ENCODE assay signal across 1 cellular context in the genomic region with DNA sequence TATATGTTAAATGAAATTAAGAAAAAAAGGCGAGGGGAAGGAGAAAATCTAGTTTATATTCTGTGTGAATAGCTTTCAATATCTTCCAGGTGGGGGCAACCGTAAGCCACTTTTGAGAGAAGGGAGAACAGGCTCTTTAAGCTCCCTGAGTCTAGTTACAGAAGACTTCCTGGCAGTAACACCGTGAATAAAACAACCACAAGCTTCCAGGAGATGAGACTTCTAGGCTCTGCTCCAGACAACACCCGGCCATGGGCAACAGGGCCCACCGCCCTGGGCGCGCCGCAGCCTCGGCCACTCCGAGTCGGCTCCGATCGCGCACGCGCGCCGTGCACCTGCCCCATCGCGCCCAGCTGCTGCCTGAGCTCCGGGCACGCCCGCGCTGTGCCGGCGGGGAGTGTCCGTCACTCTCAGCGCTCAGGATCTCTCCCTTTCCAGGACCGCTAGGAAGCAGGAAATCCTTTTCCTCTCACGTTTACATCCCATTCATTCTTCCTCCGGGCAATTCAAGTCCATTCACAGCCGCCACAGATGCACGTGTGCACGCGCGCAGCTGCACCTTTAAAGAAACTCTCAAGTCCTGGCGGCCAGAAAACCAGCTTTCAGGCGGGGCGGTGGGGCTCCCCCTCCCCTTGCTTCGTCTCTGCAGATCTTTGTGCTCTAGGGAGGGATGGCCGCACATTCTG.
TF ChIP-seq lines count a peak whose summit lies in the region.

No MANE protein-coding gene starts in this region.

TF ChIP-seq in HepG2, 621 proteins besides CTCF, POLR2A, EP300 and RAD21 (continued from another document and continues in another):
- TF ChIP-seq, protein P1, sequence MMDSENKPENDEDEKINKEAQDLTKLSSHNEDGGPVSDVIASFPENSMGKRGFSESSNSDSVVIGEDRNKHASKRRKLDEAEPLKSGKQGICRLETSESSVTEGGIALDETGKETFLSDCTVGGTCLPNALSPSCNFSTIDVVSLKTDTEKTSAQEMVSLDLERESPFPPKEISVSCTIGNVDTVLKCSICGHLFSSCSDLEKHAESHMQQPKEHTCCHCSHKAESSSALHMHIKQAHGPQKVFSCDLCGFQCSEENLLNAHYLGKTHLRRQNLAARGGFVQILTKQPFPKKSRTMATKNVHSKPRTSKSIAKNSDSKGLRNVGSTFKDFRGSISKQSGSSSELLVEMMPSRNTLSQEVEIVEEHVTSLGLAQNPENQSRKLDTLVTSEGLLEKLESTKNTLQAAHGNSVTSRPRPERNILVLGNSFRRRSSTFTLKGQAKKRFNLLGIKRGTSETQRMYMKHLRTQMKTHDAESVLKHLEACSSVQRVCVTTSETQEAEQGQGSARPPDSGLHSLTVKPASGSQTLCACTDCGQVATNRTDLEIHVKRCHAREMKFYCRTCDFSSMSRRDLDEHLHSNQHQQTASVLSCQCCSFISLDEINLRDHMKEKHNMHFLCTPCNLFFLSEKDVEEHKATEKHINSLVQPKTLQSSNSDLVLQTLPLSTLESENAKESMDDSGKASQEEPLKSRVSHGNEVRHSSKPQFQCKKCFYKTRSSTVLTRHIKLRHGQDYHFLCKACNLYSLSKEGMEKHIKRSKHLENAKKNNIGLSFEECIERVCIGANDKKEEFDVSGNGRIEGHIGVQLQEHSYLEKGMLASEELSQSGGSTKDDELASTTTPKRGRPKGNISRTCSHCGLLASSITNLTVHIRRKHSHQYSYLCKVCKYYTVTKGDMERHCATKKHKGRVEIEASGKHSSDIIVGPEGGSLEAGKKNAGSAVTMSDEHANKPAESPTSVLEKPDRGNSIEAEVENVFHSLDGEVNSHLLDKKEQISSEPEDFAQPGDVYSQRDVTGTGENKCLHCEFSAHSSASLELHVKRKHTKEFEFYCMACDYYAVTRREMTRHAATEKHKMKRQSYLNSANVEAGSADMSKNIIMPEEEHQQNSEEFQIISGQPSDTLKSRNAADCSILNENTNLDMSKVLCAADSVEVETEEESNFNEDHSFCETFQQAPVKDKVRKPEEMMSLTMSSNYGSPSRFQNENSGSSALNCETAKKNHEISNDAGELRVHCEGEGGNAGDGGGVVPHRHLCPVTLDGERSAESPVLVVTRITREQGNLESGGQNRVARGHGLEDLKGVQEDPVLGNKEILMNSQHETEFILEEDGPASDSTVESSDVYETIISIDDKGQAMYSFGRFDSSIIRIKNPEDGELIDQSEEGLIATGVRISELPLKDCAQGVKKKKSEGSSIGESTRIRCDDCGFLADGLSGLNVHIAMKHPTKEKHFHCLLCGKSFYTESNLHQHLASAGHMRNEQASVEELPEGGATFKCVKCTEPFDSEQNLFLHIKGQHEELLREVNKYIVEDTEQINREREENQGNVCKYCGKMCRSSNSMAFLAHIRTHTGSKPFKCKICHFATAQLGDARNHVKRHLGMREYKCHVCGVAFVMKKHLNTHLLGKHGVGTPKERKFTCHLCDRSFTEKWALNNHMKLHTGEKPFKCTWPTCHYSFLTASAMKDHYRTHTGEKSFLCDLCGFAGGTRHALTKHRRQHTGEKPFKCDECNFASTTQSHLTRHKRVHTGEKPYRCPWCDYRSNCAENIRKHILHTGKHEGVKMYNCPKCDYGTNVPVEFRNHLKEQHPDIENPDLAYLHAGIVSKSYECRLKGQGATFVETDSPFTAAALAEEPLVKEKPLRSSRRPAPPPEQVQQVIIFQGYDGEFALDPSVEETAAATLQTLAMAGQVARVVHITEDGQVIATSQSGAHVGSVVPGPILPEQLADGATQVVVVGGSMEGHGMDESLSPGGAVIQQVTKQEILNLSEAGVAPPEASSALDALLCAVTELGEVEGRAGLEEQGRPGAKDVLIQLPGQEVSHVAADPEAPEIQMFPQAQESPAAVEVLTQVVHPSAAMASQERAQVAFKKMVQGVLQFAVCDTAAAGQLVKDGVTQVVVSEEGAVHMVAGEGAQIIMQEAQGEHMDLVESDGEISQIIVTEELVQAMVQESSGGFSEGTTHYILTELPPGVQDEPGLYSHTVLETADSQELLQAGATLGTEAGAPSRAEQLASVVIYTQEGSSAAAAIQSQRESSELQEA (CRISPR knock-in tag; IDR thresholded peaks at IDR 0.05; ENCODE audit: not compliant biosample characterization), result no peak
- 0 out of 2 replicates have a peak, but pooled peaks have one; percentile 26 for TF ChIP-seq PITX1 (CRISPR knock-in tag; IDR thresholded peaks at IDR 0.05)
- TF ChIP-seq TSC22D2 (CRISPR knock-in tag; IDR thresholded peaks at IDR 0.05; ENCODE audit: borderline replicate concordance), result no peak
- peak; percentile 73; the same call in 1 of the 2 replicates for TF ChIP-seq ZNF546 (CRISPR knock-in tag; conservative IDR thresholded peaks at IDR 0.05)
- TF ChIP-seq ZNF598 (CRISPR knock-in tag; IDR thresholded peaks at IDR 0.05; ENCODE audit: borderline replicate concordance), result peak; percentile 75
- peak; percentile 30 for TF ChIP-seq SMC3 (IDR thresholded peaks at IDR 0.05; ENCODE audit: low read length)
- TF ChIP-seq KDM4B (CRISPR knock-in tag; IDR thresholded peaks at IDR 0.05), result no peak
- 0 out of 2 replicates have a peak, but pooled peaks have one; percentile 21 for TF ChIP-seq SPEN (CRISPR knock-in tag; IDR thresholded peaks at IDR 0.05; ENCODE audit: low read depth)
- TF ChIP-seq HNF1B (CRISPR knock-in tag; IDR thresholded peaks at IDR 0.05), result no peak
- TF ChIP-seq ZNF792 (CRISPR knock-in tag; IDR thresholded peaks at IDR 0.05), result no peak
- peak; percentile 45; the same call in 1 of the 2 replicates for TF ChIP-seq LBX2 (CRISPR knock-in tag; IDR thresholded peaks at IDR 0.05; ENCODE audit: borderline replicate concordance)
- TF ChIP-seq, protein P2, sequence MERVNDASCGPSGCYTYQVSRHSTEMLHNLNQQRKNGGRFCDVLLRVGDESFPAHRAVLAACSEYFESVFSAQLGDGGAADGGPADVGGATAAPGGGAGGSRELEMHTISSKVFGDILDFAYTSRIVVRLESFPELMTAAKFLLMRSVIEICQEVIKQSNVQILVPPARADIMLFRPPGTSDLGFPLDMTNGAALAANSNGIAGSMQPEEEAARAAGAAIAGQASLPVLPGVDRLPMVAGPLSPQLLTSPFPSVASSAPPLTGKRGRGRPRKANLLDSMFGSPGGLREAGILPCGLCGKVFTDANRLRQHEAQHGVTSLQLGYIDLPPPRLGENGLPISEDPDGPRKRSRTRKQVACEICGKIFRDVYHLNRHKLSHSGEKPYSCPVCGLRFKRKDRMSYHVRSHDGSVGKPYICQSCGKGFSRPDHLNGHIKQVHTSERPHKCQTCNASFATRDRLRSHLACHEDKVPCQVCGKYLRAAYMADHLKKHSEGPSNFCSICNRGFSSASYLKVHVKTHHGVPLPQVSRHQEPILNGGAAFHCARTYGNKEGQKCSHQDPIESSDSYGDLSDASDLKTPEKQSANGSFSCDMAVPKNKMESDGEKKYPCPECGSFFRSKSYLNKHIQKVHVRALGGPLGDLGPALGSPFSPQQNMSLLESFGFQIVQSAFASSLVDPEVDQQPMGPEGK (CRISPR knock-in tag; IDR thresholded peaks at IDR 0.05), result peak; percentile 17; the same call in 1 of the 2 replicates
- TF ChIP-seq ZBTB14 (CRISPR knock-in tag; IDR thresholded peaks at IDR 0.05), result peak; percentile 91
- TF ChIP-seq KDM2A (CRISPR knock-in tag; IDR thresholded peaks at IDR 0.05; ENCODE audit: borderline replicate concordance, low read depth), result peak; percentile 53; the same call in 1 of the 2 replicates
- TF ChIP-seq XRCC5 (optimal IDR thresholded peaks at IDR 0.05; ENCODE audit: low read length), result peak; percentile 70
- TF ChIP-seq, protein P3, sequence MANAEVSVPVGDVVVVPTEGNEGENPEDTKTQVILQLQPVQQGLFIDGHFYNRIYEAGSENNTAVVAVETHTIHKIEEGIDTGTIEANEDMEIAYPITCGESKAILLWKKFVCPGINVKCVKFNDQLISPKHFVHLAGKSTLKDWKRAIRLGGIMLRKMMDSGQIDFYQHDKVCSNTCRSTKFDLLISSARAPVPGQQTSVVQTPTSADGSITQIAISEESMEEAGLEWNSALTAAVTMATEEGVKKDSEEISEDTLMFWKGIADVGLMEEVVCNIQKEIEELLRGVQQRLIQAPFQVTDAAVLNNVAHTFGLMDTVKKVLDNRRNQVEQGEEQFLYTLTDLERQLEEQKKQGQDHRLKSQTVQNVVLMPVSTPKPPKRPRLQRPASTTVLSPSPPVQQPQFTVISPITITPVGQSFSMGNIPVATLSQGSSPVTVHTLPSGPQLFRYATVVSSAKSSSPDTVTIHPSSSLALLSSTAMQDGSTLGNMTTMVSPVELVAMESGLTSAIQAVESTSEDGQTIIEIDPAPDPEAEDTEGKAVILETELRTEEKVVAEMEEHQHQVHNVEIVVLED (CRISPR knock-in tag; IDR thresholded peaks at IDR 0.05; ENCODE audit: borderline replicate concordance), result 0 out of 2 replicates have a peak, but pooled peaks have one; percentile 35
- TF ChIP-seq FOXC1 (CRISPR knock-in tag; IDR thresholded peaks at IDR 0.05; ENCODE audit: borderline replicate concordance), result peak; percentile 71; the same call in 1 of the 2 replicates
- no peak for TF ChIP-seq CHD2 (IDR thresholded peaks at IDR 0.05; ENCODE audit: low read depth, low read length)
- TF ChIP-seq FOXM1 (CRISPR knock-in tag; IDR thresholded peaks at IDR 0.05), result 0 out of 2 replicates have a peak, but pooled peaks have one; percentile 38
- TF ChIP-seq ZNF691 (CRISPR knock-in tag; IDR thresholded peaks at IDR 0.05; ENCODE audit: borderline replicate concordance, low read depth), result peak; percentile 53; the same call in 1 of the 2 replicates
- no peak for TF ChIP-seq ZNF775 (CRISPR knock-in tag; IDR thresholded peaks at IDR 0.05; ENCODE audit: borderline replicate concordance)
- TF ChIP-seq SALL1 (CRISPR knock-in tag; IDR thresholded peaks at IDR 0.05), result peak; percentile 68
- TF ChIP-seq ZKSCAN8 (CRISPR knock-in tag; IDR thresholded peaks at IDR 0.05; ENCODE audit: borderline replicate concordance), result no peak
- TF ChIP-seq EED (CRISPR knock-in tag; IDR thresholded peaks at IDR 0.05), result 0 out of 2 replicates have a peak, but pooled peaks have one; percentile 25
- TF ChIP-seq SOX13 (IDR thresholded peaks at IDR 0.05), result no peak
- TF ChIP-seq SOX13 (CRISPR knock-in tag; conservative IDR thresholded peaks at IDR 0.05 in 1 of 2, IDR thresholded peaks at IDR 0.05 in 1 of 2), result 0 out of 4 replicates have a peak, but pooled peaks of 1 of the 2 experiments have one; percentile 8
- no peak for TF ChIP-seq ARNT (IDR thresholded peaks at IDR 0.05)
- TF ChIP-seq ZNF501 (CRISPR knock-in tag; IDR thresholded peaks at IDR 0.05), result peak; percentile 51; the same call in 1 of the 2 replicates
- TF ChIP-seq, protein P4, sequence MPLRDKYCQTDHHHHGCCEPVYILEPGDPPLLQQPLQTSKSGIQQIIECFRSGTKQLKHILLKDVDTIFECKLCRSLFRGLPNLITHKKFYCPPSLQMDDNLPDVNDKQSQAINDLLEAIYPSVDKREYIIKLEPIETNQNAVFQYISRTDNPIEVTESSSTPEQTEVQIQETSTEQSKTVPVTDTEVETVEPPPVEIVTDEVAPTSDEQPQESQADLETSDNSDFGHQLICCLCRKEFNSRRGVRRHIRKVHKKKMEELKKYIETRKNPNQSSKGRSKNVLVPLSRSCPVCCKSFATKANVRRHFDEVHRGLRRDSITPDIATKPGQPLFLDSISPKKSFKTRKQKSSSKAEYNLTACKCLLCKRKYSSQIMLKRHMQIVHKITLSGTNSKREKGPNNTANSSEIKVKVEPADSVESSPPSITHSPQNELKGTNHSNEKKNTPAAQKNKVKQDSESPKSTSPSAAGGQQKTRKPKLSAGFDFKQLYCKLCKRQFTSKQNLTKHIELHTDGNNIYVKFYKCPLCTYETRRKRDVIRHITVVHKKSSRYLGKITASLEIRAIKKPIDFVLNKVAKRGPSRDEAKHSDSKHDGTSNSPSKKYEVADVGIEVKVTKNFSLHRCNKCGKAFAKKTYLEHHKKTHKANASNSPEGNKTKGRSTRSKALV (CRISPR knock-in tag; IDR thresholded peaks at IDR 0.05), result peak; percentile 97
- peak; percentile 57; the same call in 1 of the 2 replicates for TF ChIP-seq GABPB1 (CRISPR knock-in tag; IDR thresholded peaks at IDR 0.05)
- 0 out of 2 replicates have a peak, but pooled peaks have one; percentile 62 for TF ChIP-seq ZNF468 (CRISPR knock-in tag; IDR thresholded peaks at IDR 0.05)
- no peak for TF ChIP-seq ATRX (CRISPR knock-in tag; IDR thresholded peaks at IDR 0.05; ENCODE audit: borderline replicate concordance)
- TF ChIP-seq TFDP2 (CRISPR knock-in tag; IDR thresholded peaks at IDR 0.05), result peak; percentile 52; the same call in 1 of the 2 replicates
- TF ChIP-seq ZNF768 (CRISPR knock-in tag; IDR thresholded peaks at IDR 0.05), result peak; percentile 30; the same call in 1 of the 2 replicates
- 0 out of 2 replicates have a peak, but pooled peaks have one; percentile 27 for TF ChIP-seq MTA1 (CRISPR knock-in tag; IDR thresholded peaks at IDR 0.05; ENCODE audit: borderline replicate concordance)
